Comparison of ENCODE assay signal across 10 cellular contexts in genomic region chr20:6140947-6141346, GRCh38. TPM values are rescaled to one million over a fixed set of nuclear protein-coding genes. Genes with fewer than 3 reads are reported as not detected.
DNase-seq lines count a peak whose midpoint lies in the region; ATAC-seq and TF ChIP-seq lines count a peak whose summit lies in the region.
"Had no signal": no experiment of that assay in that cellular context is flagged by ENCODE, and none has a peak within 500 bp of the region (broad histone marks: within the 10 kb centered on the region; RNA-seq: fewer than 3 reads in every experiment).

No MANE protein-coding gene starts in this region.

- DNase-seq in GM12864 (ENCODE audit: low read depth) (no peak), NAMALWA (ENCODE audit: low spot score) (peak; percentile 48), endodermal cell (peak; percentile 69), GF-D8 (lab: John Stamatoyannopoulos, UW) (no peak), medulla oblongata (ENCODE audit: extremely low spot score) (no peak)
- no peak for DNase-seq in activated CD8-positive, alpha-beta memory T cell treated with anti-CD3 and anti-CD28 coated beads, Interleukin-2, amount 10 ng/mL, durations not matched to agents 7 days and 5 days
- DNase-seq: DMS79 treated with DMSO at 0.1 percent for 48 hours had no signal

- TF ChIP-seq CTCF in 22Rv1 (IDR thresholded peaks at IDR 0.05) (peak; percentile 40), GM12864 (IDR thresholded peaks at IDR 0.05; ENCODE audit: low read depth, low read length, missing control alignments) (peak; percentile 16), endodermal cell (conservative IDR thresholded peaks at IDR 0.05) (peak; percentile 43)

- H3K27ac ChIP-seq in 22Rv1 (no peak overlapping the region), endodermal cell (ENCODE audit: low read depth, low read length) (no peak overlapping the region)
- H3K27ac ChIP-seq: neutrophil had no signal

- peaks cover 14% of the 10 kb centered on the region for H3K9me3 Mint-ChIP-seq in endodermal cell
- H3K9me3 Mint-ChIP-seq in activated CD8-positive, alpha-beta memory T cell treated with anti-CD3 and anti-CD28 coated beads, Interleukin-2, amount 10 ng/mL, durations not matched to agents 7 days and 5 days (ENCODE audit: low read depth) = no peaks in the 10 kb centered on the region

- H3K9me3 ChIP-seq in endodermal cell (ENCODE audit: control insufficient read depth, low read length) = no peaks in the 10 kb centered on the region
- H3K9me3 ChIP-seq: neutrophil had no signal

- no peak for ATAC-seq in HG02623 (IDR thresholded peaks at IDR 0.05; ENCODE audit: unreplicated experiment)
- no peak for ATAC-seq in activated CD8-positive, alpha-beta memory T cell treated with anti-CD3 and anti-CD28 coated beads, Interleukin-2, amount 10 ng/mL, durations not matched to agents 7 days and 5 days

- no peak overlapping the region for H3K27ac Mint-ChIP-seq in endodermal cell
- no peak overlapping the region for H3K27ac Mint-ChIP-seq in activated CD8-positive, alpha-beta memory T cell treated with anti-CD3 and anti-CD28 coated beads, Interleukin-2, amount 10 ng/mL, durations not matched to agents 7 days and 5 days

- CTCF ChIA-PET in activated CD8-positive, alpha-beta memory T cell treated with anti-CD3 and anti-CD28 coated beads, Interleukin-2, amount 10 ng/mL, durations not matched to agents 7 days and 5 days (lab: Charles Lee) = interaction anchor here (1.4 kb wide), 1 partner anchor 18 kb away, joined by 3 read pairs; the partner anchor contains the start of gene FERMT1

- no peaks in the 10 kb centered on the region for H3K36me3 ChIP-seq in endodermal cell (ENCODE audit: control insufficient read depth, insufficient read depth, low read length)
- H3K36me3 ChIP-seq: neutrophil had no signal

- no peaks in the 10 kb centered on the region for H3K4me1 Mint-ChIP-seq in endodermal cell
- H3K4me1 Mint-ChIP-seq in activated CD8-positive, alpha-beta memory T cell treated with anti-CD3 and anti-CD28 coated beads, Interleukin-2, amount 10 ng/mL, durations not matched to agents 7 days and 5 days = no peaks in the 10 kb centered on the region

- H3K9ac ChIP-seq in endodermal cell (ENCODE audit: extremely low read depth, low read length, poor library complexity, severe bottlenecking) = no peak overlapping the region

- 73% methylated on average over 3 of the region's 3 CpGs; no CpG with 5 or more reads in 1 of the 2 experiments for WGBS in endodermal cell (ENCODE audit: insufficient coverage in 1 of 2, insufficient read length in 1 of 2), 2 experiments

- H3K27me3 ChIP-seq in endodermal cell (ENCODE audit: control insufficient read depth, insufficient read depth, low read length, poor library complexity, severe bottlenecking) = peaks cover 30% of the 10 kb centered on the region

- no peak overlapping the region for H3K4me3 Mint-ChIP-seq in endodermal cell
- H3K4me3 Mint-ChIP-seq in activated CD8-positive, alpha-beta memory T cell treated with anti-CD3 and anti-CD28 coated beads, Interleukin-2, amount 10 ng/mL, durations not matched to agents 7 days and 5 days = no peak overlapping the region

- peaks cover 24% of the 10 kb centered on the region for H3K27me3 Mint-ChIP-seq in endodermal cell (ENCODE audit: insufficient read depth)
- H3K27me3 Mint-ChIP-seq in activated CD8-positive, alpha-beta memory T cell treated with anti-CD3 and anti-CD28 coated beads, Interleukin-2, amount 10 ng/mL, durations not matched to agents 7 days and 5 days = peaks cover 2% of the 10 kb centered on the region

- no peaks in the 10 kb centered on the region for H3K36me3 Mint-ChIP-seq in endodermal cell (ENCODE audit: low read depth)
- H3K36me3 Mint-ChIP-seq in activated CD8-positive, alpha-beta memory T cell treated with anti-CD3 and anti-CD28 coated beads, Interleukin-2, amount 10 ng/mL, durations not matched to agents 7 days and 5 days = no peaks in the 10 kb centered on the region

- no peaks in the 10 kb centered on the region for H3K4me1 ChIP-seq in endodermal cell (ENCODE audit: control insufficient read depth, insufficient read depth, low read length)

- H3K4me3 ChIP-seq in GM12864 (ENCODE audit: low read depth, low read length) (no peak overlapping the region), endodermal cell (ENCODE audit: low read length) (no peak overlapping the region)

RNA-seq across cellular contexts. Expression of gene FERMT1, which starts 18.1 kb away (rescaled TPM):
- total RNA-seq in endodermal cell = 1 to 10 TPM; 3.5 to 4.1 TPM
- polyA plus RNA-seq in endodermal cell (2013, experiment 1 of 2) = 0.93 TPM
- polyA plus RNA-seq in endodermal cell (2013, experiment 2 of 2) = 1.0 TPM
- under 1 TPM; 0.06 to 0.47 TPM for total RNA-seq in activated CD8-positive, alpha-beta memory T cell treated with anti-CD3 and anti-CD28 coated beads, Interleukin-2, amount 10 ng/mL, durations not matched to agents 7 days and 5 days

Comparison
In these comparisons a context has a peak if more than half of its experiments do, and no peak if none do; other contexts are left out.
1. DNase-seq: peak in NAMALWA (single experiment) and endodermal cell (single experiment); none in GM12864 (single experiment), activated CD8-positive, alpha-beta memory T cell treated with anti-CD3 and anti-CD28 coated beads, Interleukin-2, amount 10 ng/mL, durations not matched to agents 7 days and 5 days (single experiment), GF-D8 (single experiment) and medulla oblongata (single experiment).
2. Peak in every context shown above with its lines, with median percentiles within 50 percentile points of each other: CTCF ChIP-seq.